Comparison of ENCODE assay signal across 8 cellular contexts in genomic region chr13:111114362-111115050, GRCh38. TPM values are rescaled to one million over a fixed set of nuclear protein-coding genes. Genes with fewer than 3 reads are reported as not detected.
DNase-seq lines count a peak whose midpoint lies in the region; ATAC-seq and TF ChIP-seq lines count a peak whose summit lies in the region.

No MANE protein-coding gene starts in this region.

- H3K27me3 Mint-ChIP-seq in stimulated activated naive CD8-positive, alpha-beta T cell treated with anti-CD3 and anti-CD28 coated beads, Interleukin-15, Interleukin-2, amounts not matched to agents 100 ng/mL and 50 ng/mL, for 24 hours = peaks cover 73% of the 10 kb centered on the region

- CTCF ChIA-PET in BJ (lab: Yijun Ruan, JAX) = interaction anchor here (0.6 kb wide), 1 partner anchor 96 kb away, joined by 5 read pairs; no protein-coding TSS in a partner anchor

- no peak for TF ChIP-seq RAD21 in liver (IDR thresholded peaks at IDR 0.05)

- peak; percentile 41 for ATAC-seq in GM19372 (IDR thresholded peaks at IDR 0.05; ENCODE audit: low read depth, unreplicated experiment)

- H3K4me3 ChIP-seq in BJ (ENCODE audit: low read depth, low read length) = peak overlapping the region; percentile 52
- peak overlapping the region; percentile 42; the same call in 1 of the 2 replicates for H3K4me3 ChIP-seq in SK-N-MC
- H3K4me3 ChIP-seq in liver (ENCODE audit: low read depth in 1 of 3, low read length in 3 of 3) = peak overlapping the region; percentile 31 to 85 (median 84)

- no peaks in the 10 kb centered on the region for H3K36me3 Mint-ChIP-seq in stimulated activated naive CD8-positive, alpha-beta T cell treated with anti-CD3 and anti-CD28 coated beads, Interleukin-15, Interleukin-2, amounts not matched to agents 100 ng/mL and 50 ng/mL, for 24 hours (ENCODE audit: low read depth)

- POLR2A ChIA-PET in BJ (lab: Charles Lee) = no interaction called here

- no peak for TF ChIP-seq CTCF in BJ (IDR thresholded peaks at IDR 0.05; ENCODE audit: insufficient read depth, low read depth, low read length)
- no peak for TF ChIP-seq CTCF in liver (IDR thresholded peaks at IDR 0.05; ENCODE audit: low read depth, low read length, missing input control)

- H3K36me3 ChIP-seq in BJ (ENCODE audit: control insufficient read depth, insufficient read depth, low read length) = no peaks in the 10 kb centered on the region
- no peaks in the 10 kb centered on the region for H3K36me3 ChIP-seq in SK-N-MC (ENCODE audit: insufficient read depth, low read length)
- H3K36me3 ChIP-seq in liver (ENCODE audit: control insufficient read depth in 4 of 4, insufficient read depth in 3 of 4, low read depth in 1 of 4, low read length in 3 of 4) = no peaks in the 10 kb centered on the region

- H3K4me3 Mint-ChIP-seq in stimulated activated naive CD8-positive, alpha-beta T cell treated with anti-CD3 and anti-CD28 coated beads, Interleukin-15, Interleukin-2, amounts not matched to agents 100 ng/mL and 50 ng/mL, for 24 hours = peak overlapping the region; percentile 85

- peaks cover 25% of the 10 kb centered on the region for H3K27me3 ChIP-seq in BJ (ENCODE audit: control insufficient read depth, insufficient read depth, low read length)
- peaks cover 0 to 10% (median 1%) of the 10 kb centered on the region in 4 donors for H3K27me3 ChIP-seq in liver (ENCODE audit: control insufficient read depth in 4 of 4, insufficient read depth in 4 of 4, low read length in 3 of 4)

- H3K27ac Mint-ChIP-seq in stimulated activated naive CD8-positive, alpha-beta T cell treated with anti-CD3 and anti-CD28 coated beads, Interleukin-15, Interleukin-2, amounts not matched to agents 100 ng/mL and 50 ng/mL, for 24 hours = no peak overlapping the region

- H3K4me1 ChIP-seq in liver (ENCODE audit: control insufficient read depth in 4 of 4, insufficient read depth in 4 of 4, low read length in 3 of 4) = peaks cover 5 to 35% (median 25%) of the 10 kb centered on the region in 4 donors

- in situ Hi-C loops in KBM-7 (cut with MboI; ENCODE audit: low pct_unique_long_range_greater_than_20kb, low sequenced_read_pairs) = no loop called here

- H3K9me3 Mint-ChIP-seq in stimulated activated naive CD8-positive, alpha-beta T cell treated with anti-CD3 and anti-CD28 coated beads, Interleukin-15, Interleukin-2, amounts not matched to agents 100 ng/mL and 50 ng/mL, for 24 hours = no peaks in the 10 kb centered on the region

- DNase-seq in BJ (ENCODE audit: low read depth) = no peak
- no peak for DNase-seq in SK-N-MC (ENCODE audit: low read depth, low spot score)
- peak; percentile 47 for DNase-seq in dermis blood vessel endothelial cell
- DNase-seq in KBM-7 = no peak
- DNase-seq in HT-29 (ENCODE audit: low spot score) = no peak

- no peak overlapping the region for H3K9ac ChIP-seq in SK-N-MC (ENCODE audit: insufficient read length)
- H3K9ac ChIP-seq in liver (ENCODE audit: low read depth in 1 of 2, low read length in 2 of 2) = peak overlapping the region; percentile 12 to 38

- H3K4me1 Mint-ChIP-seq in stimulated activated naive CD8-positive, alpha-beta T cell treated with anti-CD3 and anti-CD28 coated beads, Interleukin-15, Interleukin-2, amounts not matched to agents 100 ng/mL and 50 ng/mL, for 24 hours (ENCODE audit: low read depth) = peaks cover 17% of the 10 kb centered on the region

- H3K9me3 ChIP-seq in SK-N-MC (ENCODE audit: low read depth, low read length) (no peaks in the 10 kb centered on the region), liver (ENCODE audit: control insufficient read depth in 4 of 4, low read length in 3 of 4) (peaks cover 0 to 4% (median 0%) of the 10 kb centered on the region in 4 donors)

- 3% methylated on average over 55 of the region's 55 CpGs for WGBS in liver

- no peak overlapping the region for H3K27ac ChIP-seq in SK-N-MC
- H3K27ac ChIP-seq in liver (ENCODE audit: low read depth in 1 of 2, low read length in 2 of 2) = peak overlapping the region; percentile 22 to 25

TF ChIP-seq in liver, 16 proteins besides CTCF, POLR2A, EP300 and RAD21:
- TF ChIP-seq SP1 (IDR thresholded peaks at IDR 0.05) = no peak
- TF ChIP-seq, protein P1, sequence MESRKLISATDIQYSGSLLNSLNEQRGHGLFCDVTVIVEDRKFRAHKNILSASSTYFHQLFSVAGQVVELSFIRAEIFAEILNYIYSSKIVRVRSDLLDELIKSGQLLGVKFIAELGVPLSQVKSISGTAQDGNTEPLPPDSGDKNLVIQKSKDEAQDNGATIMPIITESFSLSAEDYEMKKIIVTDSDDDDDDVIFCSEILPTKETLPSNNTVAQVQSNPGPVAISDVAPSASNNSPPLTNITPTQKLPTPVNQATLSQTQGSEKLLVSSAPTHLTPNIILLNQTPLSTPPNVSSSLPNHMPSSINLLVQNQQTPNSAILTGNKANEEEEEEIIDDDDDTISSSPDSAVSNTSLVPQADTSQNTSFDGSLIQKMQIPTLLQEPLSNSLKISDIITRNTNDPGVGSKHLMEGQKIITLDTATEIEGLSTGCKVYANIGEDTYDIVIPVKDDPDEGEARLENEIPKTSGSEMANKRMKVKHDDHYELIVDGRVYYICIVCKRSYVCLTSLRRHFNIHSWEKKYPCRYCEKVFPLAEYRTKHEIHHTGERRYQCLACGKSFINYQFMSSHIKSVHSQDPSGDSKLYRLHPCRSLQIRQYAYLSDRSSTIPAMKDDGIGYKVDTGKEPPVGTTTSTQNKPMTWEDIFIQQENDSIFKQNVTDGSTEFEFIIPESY (IDR thresholded peaks at IDR 0.05) = no peak
- no peak for TF ChIP-seq FOXA2 (IDR thresholded peaks at IDR 0.05)

RNA-seq across cellular contexts. Expression of gene ARHGEF7, which starts 0.6 kb away (rescaled TPM):
- polyA plus RNA-seq in BJ (2011; rRNA removed) (25.7 and 32.0 TPM in 2 replicates), liver (10 to 100 TPM; 10.3 to 16.8 TPM)
- polyA minus RNA-seq in BJ (2011; rRNA and poly(A)+ RNA removed) = 25.6 and 39.9 TPM in 2 replicates
- total RNA-seq in dermis blood vessel endothelial cell (278 and 307 TPM in 2 replicates), liver (10 to 100 TPM; 23.3 to 37.5 TPM)
- 24.7 and 41.5 TPM in 2 replicates for total RNA-seq in HT-29 (2014; rRNA removed; shearing (Covaris generic))
